In genomic region chr22:22384267-22384666, GRCh38 we compare ENCODE assay signal across 27 cellular contexts.
"Had no signal": no experiment of that assay in that cellular context is flagged by ENCODE, and none has a peak within 500 bp of the region (broad histone marks: within the 10 kb centered on the region; RNA-seq: fewer than 3 reads in every experiment).

No MANE protein-coding gene starts in this region.

- H3K27ac ChIP-seq: colonic mucosa, epithelial cell of prostate, esophagus squamous epithelium, gastrocnemius medialis, heart right ventricle, left lung, lower lobe of right lung had no signal

- H3K36me3 Mint-ChIP-seq: naive thymus-derived CD4-positive, alpha-beta T cell had no signal

- H3K4me3 Mint-ChIP-seq: dendritic cell treated with granulocyte-macrophage colony-stimulating factor and Interleukin-4, amounts not matched to agents 40 ng/mL and 50 ng/mL, for 4 days; effector memory CD8-positive, alpha-beta T cell; endodermal cell; naive thymus-derived CD4-positive, alpha-beta T cell had no signal

- H3K9me3 Mint-ChIP-seq: dendritic cell treated with granulocyte-macrophage colony-stimulating factor and Interleukin-4, amounts not matched to agents 40 ng/mL and 50 ng/mL, for 4 days; effector memory CD8-positive, alpha-beta T cell; endodermal cell; naive thymus-derived CD4-positive, alpha-beta T cell had no signal

- ATAC-seq: effector memory CD8-positive, alpha-beta T cell; esophagus mucosa; gastrocnemius medialis; heart right ventricle; left cardiac atrium; left lung; left ventricle myocardium superior; lower lobe of right lung; naive thymus-derived CD4-positive, alpha-beta T cell had no signal

- H3K27ac Mint-ChIP-seq: dendritic cell treated with granulocyte-macrophage colony-stimulating factor and Interleukin-4, amounts not matched to agents 40 ng/mL and 50 ng/mL, for 4 days; effector memory CD8-positive, alpha-beta T cell; endodermal cell; naive thymus-derived CD4-positive, alpha-beta T cell had no signal

- DNase-seq: colonic mucosa; cortex of kidney; effector CD8-positive, alpha-beta T cell; effector memory CD8-positive, alpha-beta T cell; endodermal cell; erythroblast; esophagus squamous epithelium; foreskin fibroblast; foreskin melanocyte; gastrocnemius medialis; glutamatergic neuron; head of caudate nucleus; heart right ventricle; hippocampal formation; left cardiac atrium; left lung; left ventricle myocardium superior; lower lobe of right lung; mesendoderm; midbrain; naive thymus-derived CD4-positive, alpha-beta T cell had no signal

- FAIRE-seq: endometrium, islet of Langerhans, keratinocyte had no signal

- H3K9me3 ChIP-seq: colonic mucosa, esophagus squamous epithelium, gastrocnemius medialis, heart right ventricle, left lung, lower lobe of right lung had no signal

- H3K4me1 ChIP-seq: colonic mucosa, esophagus squamous epithelium, gastrocnemius medialis, heart right ventricle, left lung, lower lobe of right lung had no signal

- H3K4me3 ChIP-seq: colonic mucosa, esophagus squamous epithelium, gastrocnemius medialis, heart right ventricle, left lung, lower lobe of right lung had no signal

- H3K36me3 ChIP-seq: colonic mucosa, esophagus squamous epithelium, gastrocnemius medialis, heart right ventricle, left lung, lower lobe of right lung had no signal
